ENCODE assay signal across 1 cellular context in the genomic region with DNA sequence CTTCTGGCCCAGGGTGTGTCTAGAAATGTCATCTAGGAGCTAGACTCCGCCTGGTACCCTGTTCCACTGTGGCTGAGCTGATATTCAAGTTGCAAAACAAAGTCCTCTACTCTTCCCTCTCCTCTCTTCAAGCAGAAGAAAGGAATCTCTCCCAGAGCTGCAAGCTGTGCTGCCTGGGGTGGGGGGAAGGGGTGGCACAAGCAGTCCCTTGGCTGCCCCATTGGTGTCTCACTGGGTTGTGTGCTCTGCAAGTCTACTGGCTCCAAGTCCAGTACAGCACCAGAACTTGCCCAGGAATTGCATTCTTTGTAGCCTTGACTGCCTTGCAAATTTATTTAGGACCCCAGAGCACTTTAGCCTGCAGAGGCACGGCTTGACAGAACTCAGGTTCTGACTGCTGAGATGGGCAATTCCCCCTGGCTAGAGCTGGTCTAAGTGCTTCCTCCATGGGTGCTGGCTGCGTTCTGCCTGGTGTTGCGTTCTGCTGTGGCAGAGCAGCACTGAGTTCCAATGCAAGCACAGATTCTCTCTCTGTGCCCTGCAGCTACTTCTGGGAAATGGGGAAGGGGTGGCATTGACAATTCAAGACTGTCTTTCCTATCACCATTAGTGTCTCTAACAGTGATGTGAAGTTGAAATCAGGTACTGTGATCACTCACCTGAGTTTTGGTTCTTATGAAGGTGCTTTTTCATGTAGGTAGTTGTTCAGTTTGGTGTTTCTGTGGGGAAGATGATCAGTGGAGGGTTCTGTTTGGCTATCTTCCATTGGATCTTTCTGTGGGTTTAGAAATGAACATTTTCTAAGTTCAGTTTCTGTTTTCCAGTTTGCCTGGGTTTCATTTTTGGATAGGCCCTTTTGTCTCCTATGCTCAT.
TF ChIP-seq lines count a peak whose summit lies in the region.

No MANE protein-coding gene starts in this region.

TF ChIP-seq in GM12878, 131 proteins besides CTCF, POLR2A, EP300 and RAD21:
- TF ChIP-seq BACH1 (IDR thresholded peaks at IDR 0.05; ENCODE audit: borderline replicate concordance) (no peak), CHD4 (IDR thresholded peaks at IDR 0.05) (no peak), NRF1 (conservative IDR thresholded peaks at IDR 0.05; ENCODE audit: low read depth, low read length) (no peak), PAX8 (IDR thresholded peaks at IDR 0.05) (no peak), STAT1 (conservative IDR thresholded peaks at IDR 0.05) (no peak), KDM1A (IDR thresholded peaks at IDR 0.05; ENCODE audit: borderline replicate concordance) (no peak), ETV6 (conservative IDR thresholded peaks at IDR 0.05 in 1 of 2, IDR thresholded peaks at IDR 0.05 in 1 of 2; ENCODE audit: borderline replicate concordance in 1 of 2, low read depth in 1 of 2) (no peak), MYC (IDR thresholded peaks at IDR 0.05; ENCODE audit: insufficient read depth, insufficient read length, insufficient replicate concordance, low read length, severe bottlenecking) (no peak), NFXL1 (IDR thresholded peaks at IDR 0.05; ENCODE audit: borderline replicate concordance) (no peak), JUND (IDR thresholded peaks at IDR 0.05; ENCODE audit: low read depth, low read length) (no peak)
- TF ChIP-seq, protein P1, sequence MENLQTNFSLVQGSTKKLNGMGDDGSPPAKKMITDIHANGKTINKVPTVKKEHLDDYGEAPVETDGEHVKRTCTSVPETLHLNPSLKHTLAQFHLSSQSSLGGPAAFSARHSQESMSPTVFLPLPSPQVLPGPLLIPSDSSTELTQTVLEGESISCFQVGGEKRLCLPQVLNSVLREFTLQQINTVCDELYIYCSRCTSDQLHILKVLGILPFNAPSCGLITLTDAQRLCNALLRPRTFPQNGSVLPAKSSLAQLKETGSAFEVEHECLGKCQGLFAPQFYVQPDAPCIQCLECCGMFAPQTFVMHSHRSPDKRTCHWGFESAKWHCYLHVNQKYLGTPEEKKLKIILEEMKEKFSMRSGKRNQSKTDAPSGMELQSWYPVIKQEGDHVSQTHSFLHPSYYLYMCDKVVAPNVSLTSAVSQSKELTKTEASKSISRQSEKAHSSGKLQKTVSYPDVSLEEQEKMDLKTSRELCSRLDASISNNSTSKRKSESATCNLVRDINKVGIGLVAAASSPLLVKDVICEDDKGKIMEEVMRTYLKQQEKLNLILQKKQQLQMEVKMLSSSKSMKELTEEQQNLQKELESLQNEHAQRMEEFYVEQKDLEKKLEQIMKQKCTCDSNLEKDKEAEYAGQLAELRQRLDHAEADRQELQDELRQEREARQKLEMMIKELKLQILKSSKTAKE (IDR thresholded peaks at IDR 0.05; ENCODE audit: low read depth, poor library complexity, severe bottlenecking): no peak
- TF ChIP-seq, protein P2, sequence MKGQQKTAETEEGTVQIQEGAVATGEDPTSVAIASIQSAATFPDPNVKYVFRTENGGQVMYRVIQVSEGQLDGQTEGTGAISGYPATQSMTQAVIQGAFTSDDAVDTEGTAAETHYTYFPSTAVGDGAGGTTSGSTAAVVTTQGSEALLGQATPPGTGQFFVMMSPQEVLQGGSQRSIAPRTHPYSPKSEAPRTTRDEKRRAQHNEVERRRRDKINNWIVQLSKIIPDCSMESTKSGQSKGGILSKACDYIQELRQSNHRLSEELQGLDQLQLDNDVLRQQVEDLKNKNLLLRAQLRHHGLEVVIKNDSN (IDR thresholded peaks at IDR 0.05; ENCODE audit: borderline replicate concordance, extremely low read length, insufficient read depth, low read depth, low read length): no peak
- TF ChIP-seq, protein P3, sequence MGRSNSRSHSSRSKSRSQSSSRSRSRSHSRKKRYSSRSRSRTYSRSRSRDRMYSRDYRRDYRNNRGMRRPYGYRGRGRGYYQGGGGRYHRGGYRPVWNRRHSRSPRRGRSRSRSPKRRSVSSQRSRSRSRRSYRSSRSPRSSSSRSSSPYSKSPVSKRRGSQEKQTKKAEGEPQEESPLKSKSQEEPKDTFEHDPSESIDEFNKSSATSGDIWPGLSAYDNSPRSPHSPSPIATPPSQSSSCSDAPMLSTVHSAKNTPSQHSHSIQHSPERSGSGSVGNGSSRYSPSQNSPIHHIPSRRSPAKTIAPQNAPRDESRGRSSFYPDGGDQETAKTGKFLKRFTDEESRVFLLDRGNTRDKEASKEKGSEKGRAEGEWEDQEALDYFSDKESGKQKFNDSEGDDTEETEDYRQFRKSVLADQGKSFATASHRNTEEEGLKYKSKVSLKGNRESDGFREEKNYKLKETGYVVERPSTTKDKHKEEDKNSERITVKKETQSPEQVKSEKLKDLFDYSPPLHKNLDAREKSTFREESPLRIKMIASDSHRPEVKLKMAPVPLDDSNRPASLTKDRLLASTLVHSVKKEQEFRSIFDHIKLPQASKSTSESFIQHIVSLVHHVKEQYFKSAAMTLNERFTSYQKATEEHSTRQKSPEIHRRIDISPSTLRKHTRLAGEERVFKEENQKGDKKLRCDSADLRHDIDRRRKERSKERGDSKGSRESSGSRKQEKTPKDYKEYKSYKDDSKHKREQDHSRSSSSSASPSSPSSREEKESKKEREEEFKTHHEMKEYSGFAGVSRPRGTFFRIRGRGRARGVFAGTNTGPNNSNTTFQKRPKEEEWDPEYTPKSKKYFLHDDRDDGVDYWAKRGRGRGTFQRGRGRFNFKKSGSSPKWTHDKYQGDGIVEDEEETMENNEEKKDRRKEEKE (IDR thresholded peaks at IDR 0.05): no peak
- TF ChIP-seq, protein P4, sequence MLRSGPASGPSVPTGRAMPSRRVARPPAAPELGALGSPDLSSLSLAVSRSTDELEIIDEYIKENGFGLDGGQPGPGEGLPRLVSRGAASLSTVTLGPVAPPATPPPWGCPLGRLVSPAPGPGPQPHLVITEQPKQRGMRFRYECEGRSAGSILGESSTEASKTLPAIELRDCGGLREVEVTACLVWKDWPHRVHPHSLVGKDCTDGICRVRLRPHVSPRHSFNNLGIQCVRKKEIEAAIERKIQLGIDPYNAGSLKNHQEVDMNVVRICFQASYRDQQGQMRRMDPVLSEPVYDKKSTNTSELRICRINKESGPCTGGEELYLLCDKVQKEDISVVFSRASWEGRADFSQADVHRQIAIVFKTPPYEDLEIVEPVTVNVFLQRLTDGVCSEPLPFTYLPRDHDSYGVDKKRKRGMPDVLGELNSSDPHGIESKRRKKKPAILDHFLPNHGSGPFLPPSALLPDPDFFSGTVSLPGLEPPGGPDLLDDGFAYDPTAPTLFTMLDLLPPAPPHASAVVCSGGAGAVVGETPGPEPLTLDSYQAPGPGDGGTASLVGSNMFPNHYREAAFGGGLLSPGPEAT (IDR thresholded peaks at IDR 0.05; ENCODE audit: low read depth): no peak
- TF ChIP-seq, protein P5, sequence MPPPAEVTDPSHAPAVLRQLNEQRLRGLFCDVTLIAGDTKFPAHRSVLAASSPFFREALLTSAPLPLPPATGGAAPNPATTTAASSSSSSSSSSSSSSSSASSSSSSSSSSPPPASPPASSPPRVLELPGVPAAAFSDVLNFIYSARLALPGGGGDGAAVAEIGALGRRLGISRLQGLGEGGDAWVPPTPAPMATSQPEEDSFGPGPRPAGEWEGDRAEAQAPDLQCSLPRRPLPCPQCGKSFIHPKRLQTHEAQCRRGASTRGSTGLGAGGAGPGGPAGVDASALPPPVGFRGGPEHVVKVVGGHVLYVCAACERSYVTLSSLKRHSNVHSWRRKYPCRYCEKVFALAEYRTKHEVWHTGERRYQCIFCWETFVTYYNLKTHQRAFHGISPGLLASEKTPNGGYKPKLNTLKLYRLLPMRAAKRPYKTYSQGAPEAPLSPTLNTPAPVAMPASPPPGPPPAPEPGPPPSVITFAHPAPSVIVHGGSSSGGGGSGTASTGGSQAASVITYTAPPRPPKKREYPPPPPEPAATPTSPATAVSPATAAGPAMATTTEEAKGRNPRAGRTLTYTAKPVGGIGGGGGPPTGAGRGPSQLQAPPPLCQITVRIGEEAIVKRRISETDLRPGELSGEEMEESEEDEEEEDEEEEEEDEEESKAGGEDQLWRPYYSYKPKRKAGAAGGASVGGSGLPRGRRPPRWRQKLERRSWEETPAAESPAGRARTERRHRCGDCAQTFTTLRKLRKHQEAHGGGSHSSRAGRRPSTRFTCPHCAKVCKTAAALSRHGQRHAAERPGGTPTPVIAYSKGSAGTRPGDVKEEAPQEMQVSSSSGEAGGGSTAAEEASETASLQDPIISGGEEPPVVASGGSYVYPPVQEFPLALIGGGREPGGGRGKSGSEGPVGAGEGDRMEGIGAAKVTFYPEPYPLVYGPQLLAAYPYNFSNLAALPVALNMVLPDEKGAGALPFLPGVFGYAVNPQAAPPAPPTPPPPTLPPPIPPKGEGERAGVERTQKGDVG (CRISPR knock-in tag; IDR thresholded peaks at IDR 0.05): no peak
- TF ChIP-seq, protein P6, sequence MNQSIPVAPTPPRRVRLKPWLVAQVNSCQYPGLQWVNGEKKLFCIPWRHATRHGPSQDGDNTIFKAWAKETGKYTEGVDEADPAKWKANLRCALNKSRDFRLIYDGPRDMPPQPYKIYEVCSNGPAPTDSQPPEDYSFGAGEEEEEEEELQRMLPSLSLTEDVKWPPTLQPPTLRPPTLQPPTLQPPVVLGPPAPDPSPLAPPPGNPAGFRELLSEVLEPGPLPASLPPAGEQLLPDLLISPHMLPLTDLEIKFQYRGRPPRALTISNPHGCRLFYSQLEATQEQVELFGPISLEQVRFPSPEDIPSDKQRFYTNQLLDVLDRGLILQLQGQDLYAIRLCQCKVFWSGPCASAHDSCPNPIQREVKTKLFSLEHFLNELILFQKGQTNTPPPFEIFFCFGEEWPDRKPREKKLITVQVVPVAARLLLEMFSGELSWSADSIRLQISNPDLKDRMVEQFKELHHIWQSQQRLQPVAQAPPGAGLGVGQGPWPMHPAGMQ (IDR thresholded peaks at IDR 0.05; ENCODE audit: borderline replicate concordance): no peak
